In the genomic region with DNA sequence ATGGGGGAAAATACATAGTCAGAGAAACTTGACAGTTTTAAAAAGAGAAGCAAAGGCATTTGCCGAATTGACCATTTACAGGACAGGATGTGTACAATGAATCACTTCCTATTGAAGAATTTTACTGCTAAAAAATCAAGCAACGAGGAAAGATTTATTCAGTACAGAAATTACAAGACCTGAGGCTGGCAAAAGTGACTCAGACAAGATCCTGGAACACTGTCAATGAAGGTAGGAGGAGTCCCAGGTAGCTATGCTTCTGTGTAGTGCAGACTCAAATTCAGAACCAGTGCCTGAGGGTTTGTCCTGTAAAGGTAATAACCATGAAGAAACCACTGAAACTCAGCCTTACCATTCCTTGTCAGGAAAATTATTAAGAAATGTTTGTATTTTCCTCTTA, we compare ENCODE assay signal across 1 cellular context.
A peak's percentile ranks its signal among the peaks of the same experiment; 100 is the strongest.
TF ChIP-seq lines count a peak whose summit lies in the region.

No MANE protein-coding gene starts in this region.

TF ChIP-seq in endothelial cell of umbilical vein, 7 proteins besides CTCF, POLR2A, EP300 and RAD21 (continued from another document):
- TF ChIP-seq JUN (IDR thresholded peaks at IDR 0.05; ENCODE audit: borderline replicate concordance, insufficient read depth, insufficient read length, low read depth): peak; percentile 62
- TF ChIP-seq FOS (IDR thresholded peaks at IDR 0.05; ENCODE audit: borderline replicate concordance, insufficient read depth, low read length): peak; percentile 80
